In genomic region chr2:20661028-20661980, GRCh38 we compare ENCODE assay signal across 8 cellular contexts. TPM values are rescaled to one million over a fixed set of nuclear protein-coding genes. Genes with fewer than 3 reads are reported as not detected.
DNase-seq lines count a peak whose midpoint lies in the region; ATAC-seq lines count a peak whose summit lies in the region.

No MANE protein-coding gene starts in this region.

- peak; percentile 86 for DNase-seq in Ammon's horn (ENCODE audit: low spot score)
- DNase-seq in NCI-H345 treated with DMSO at 0.1 percent for 48 hours (lab: John Stamatoyannopoulos, UW; ENCODE audit: unreplicated experiment) = peak; percentile 62
- DNase-seq in activated CD4-positive, alpha-beta T cell treated with anti-CD3 and anti-CD28 coated beads, Interleukin-2, amount 50 U/mL, for 4 hours = peak; percentile 53 to 57
- peak; percentile 29 for DNase-seq in effector CD8-positive, alpha-beta T cell (lab: John Stamatoyannopoulos, UW)
- DNase-seq in lung microvascular endothelial cell (ENCODE audit: low read depth in 2 of 2) = peak; percentile 82 to 86
- DNase-seq in stimulated activated CD8-positive, alpha-beta memory T cell treated with anti-CD3 and anti-CD28 coated beads, Interleukin-4, amount 100 ng/mL, for 24 hours (ENCODE audit: low read depth) = peak; percentile 39

- ATAC-seq in GM18861 (IDR thresholded peaks at IDR 0.05; ENCODE audit: unreplicated experiment) (peak; percentile 73), HG03097 (IDR thresholded peaks at IDR 0.05; ENCODE audit: low FRiP score, unreplicated experiment) (peak; percentile 58)

RNA-seq across cellular contexts. Expression of gene GDF7, which starts 5.6 kb away (rescaled TPM):
- total RNA-seq in lung microvascular endothelial cell = 2.8 and 19.6 TPM in 2 replicates

RNA-seq across cellular contexts. Expression of gene HS1BP3, which starts 10.4 kb away (rescaled TPM):
- total RNA-seq in lung microvascular endothelial cell = 17.9 and 21.8 TPM in 2 replicates

Comparison
In these comparisons a context has a peak if more than half of its experiments do, and no peak if none do; other contexts are left out.
1. Peak in every context shown above with its lines: DNase-seq and ATAC-seq.
2. DNase-seq: peak in every context shown above with its lines; median percentile 86 in Ammon's horn; 84 in lung microvascular endothelial cell; 62 in NCI-H345 treated with DMSO at 0.1 percent for 48 hours; 55 in activated CD4-positive, alpha-beta T cell treated with anti-CD3 and anti-CD28 coated beads, Interleukin-2, amount 50 U/mL, for 4 hours; 39 in stimulated activated CD8-positive, alpha-beta memory T cell treated with anti-CD3 and anti-CD28 coated beads, Interleukin-4, amount 100 ng/mL, for 24 hours; 29 in effector CD8-positive, alpha-beta T cell.